In genomic region chr9:128786681-128787582, GRCh38 we compare ENCODE assay signal across 1 cellular context.
A peak's percentile ranks its signal among the peaks of the same experiment; 100 is the strongest.
TF ChIP-seq lines count a peak whose summit lies in the region.

TBC1D13 (plus strand) TSS chr9:128787253; CDS start chr9:128787354, 101 bp downstream.

TF ChIP-seq in HepG2, 621 proteins besides CTCF, POLR2A, EP300 and RAD21 (continued from another document):
- TF ChIP-seq AFF4 (CRISPR knock-in tag; IDR thresholded peaks at IDR 0.05) (peak; percentile 73; the same call in 1 of the 2 replicates), DRAP1 (CRISPR knock-in tag; IDR thresholded peaks at IDR 0.05) (no peak), MBD4 (IDR thresholded peaks at IDR 0.05; ENCODE audit: borderline replicate concordance, low read length) (no peak), HIVEP1 (CRISPR knock-in tag; IDR thresholded peaks at IDR 0.05) (peak; percentile 95), MAFF (IDR thresholded peaks at IDR 0.05; ENCODE audit: low read depth, low read length) (no peak), ATF7-NPFF (CRISPR knock-in tag; IDR thresholded peaks at IDR 0.05; ENCODE audit: low read depth) (peak; percentile 99), ZFP90 (CRISPR knock-in tag; IDR thresholded peaks at IDR 0.05; ENCODE audit: borderline replicate concordance) (peak; percentile 86; the same call in 1 of the 2 replicates), ZC3H4 (CRISPR knock-in tag; IDR thresholded peaks at IDR 0.05; ENCODE audit: borderline replicate concordance) (no peak; the same call in 1 of the 2 replicates), RFXANK (CRISPR knock-in tag; IDR thresholded peaks at IDR 0.05) (peak; percentile 72; the same call in 1 of the 2 replicates), ZNF773 (CRISPR knock-in tag; IDR thresholded peaks at IDR 0.05; ENCODE audit: borderline replicate concordance) (peak; percentile 73; the same call in 1 of the 2 replicates), ZMYM2 (CRISPR knock-in tag; IDR thresholded peaks at IDR 0.05) (no peak), THAP9 (CRISPR knock-in tag; IDR thresholded peaks at IDR 0.05; ENCODE audit: borderline replicate concordance) (peak; percentile 87), ZNF776 (CRISPR knock-in tag; IDR thresholded peaks at IDR 0.05) (peak; percentile 99)
